Comparison of ENCODE assay signal across 26 cellular contexts in the genomic region with DNA sequence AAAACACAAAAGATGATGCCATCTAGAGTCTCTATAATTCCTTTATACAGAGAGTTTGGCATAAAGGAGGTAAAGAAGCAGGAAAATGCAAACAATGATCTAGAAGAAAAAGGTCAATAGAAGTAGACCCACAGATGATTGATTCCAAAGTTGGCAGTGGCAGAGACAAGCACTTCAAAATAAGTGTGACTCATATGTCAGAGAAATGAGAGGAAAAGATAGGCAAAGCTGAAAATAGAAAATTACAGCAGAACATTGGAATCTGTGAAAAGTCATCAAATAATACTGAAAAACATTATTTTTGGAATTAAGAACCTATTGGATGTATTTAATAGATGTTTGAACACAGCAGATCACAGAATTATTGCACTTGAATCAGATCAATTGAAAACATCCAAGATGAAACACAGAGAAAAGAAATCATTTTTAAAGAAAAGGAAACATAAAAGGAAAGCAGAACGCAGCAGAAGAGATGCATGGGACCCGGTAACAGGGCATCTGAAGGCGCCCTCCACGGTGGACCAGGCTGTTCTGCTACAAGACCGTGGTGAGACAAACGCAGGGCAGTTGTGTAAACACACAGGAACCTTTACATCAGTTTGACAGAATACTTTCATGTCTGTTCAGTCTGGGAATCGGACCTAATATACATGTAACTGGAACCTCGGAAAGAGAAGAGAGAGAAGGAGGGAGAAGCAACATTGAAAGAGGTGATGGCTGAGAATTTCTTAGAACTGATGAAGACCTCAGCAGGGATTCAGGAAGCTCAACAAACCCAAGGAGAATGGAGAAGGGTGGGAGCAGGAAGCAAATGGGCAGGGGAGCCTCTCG.
"Had no signal": no experiment of that assay in that cellular context is flagged by ENCODE, and none has a peak within 500 bp of the region (broad histone marks: within the 10 kb centered on the region; RNA-seq: fewer than 3 reads in every experiment).

No MANE protein-coding gene starts in this region.

- DNase-seq: cortex of kidney; effector memory CD8-positive, alpha-beta T cell; erythroblast; esophagus squamous epithelium; foreskin fibroblast; head of caudate nucleus; kidney; natural killer cell; stimulated activated CD4-positive, alpha-beta T cell treated with anti-CD3 and anti-CD28 coated beads, Interleukin-12 subunit alpha, Interleukin-12 subunit beta, amount 100 ng/mL, for 4 hours; stimulated activated CD4-positive, alpha-beta T cell treated with anti-CD3 and anti-CD28 coated beads, Interleukin-2, amount 100 ng/mL, for 24 hours; stimulated activated CD4-positive, alpha-beta T cell treated with anti-CD3 and anti-CD28 coated beads, Interleukin-4, amount 100 ng/mL, for 24 hours; stimulated activated naive CD8-positive, alpha-beta T cell treated with anti-CD3 and anti-CD28 coated beads, Interleukin-15, Interleukin-2, amounts not matched to agents 100 U/mL and 50 U/mL, for 24 hours had no signal

- H3K27ac Mint-ChIP-seq: effector memory CD8-positive, alpha-beta T cell; memory B cell; natural killer cell; progenitor cell of endocrine pancreas; stimulated activated effector memory CD8-positive, alpha-beta T cell treated with anti-CD3 and anti-CD28 coated beads, Interleukin-12 subunit alpha, Interleukin-12 subunit beta, amount 100 ng/mL, for 72 hours had no signal

- H3K4me1 Mint-ChIP-seq: natural killer cell had no signal

- H3K27ac ChIP-seq: esophagus squamous epithelium, gastrocnemius medialis, neutrophil, parathyroid adenoma, thoracic aorta, tibial nerve, upper lobe of left lung had no signal

- H3K27me3 Mint-ChIP-seq: progenitor cell of endocrine pancreas had no signal

- H3K4me2 ChIP-seq: smooth muscle cell had no signal

- H3K27me3 ChIP-seq: gastrocnemius medialis, neutrophil, tibial nerve, upper lobe of left lung had no signal

- H3K36me3 Mint-ChIP-seq: natural killer cell; stimulated activated effector memory CD8-positive, alpha-beta T cell treated with anti-CD3 and anti-CD28 coated beads, Interleukin-12 subunit alpha, Interleukin-12 subunit beta, amount 100 ng/mL, for 72 hours had no signal

- H3K4me3 Mint-ChIP-seq: effector memory CD8-positive, alpha-beta T cell; memory B cell; natural killer cell; neural crest cell; stimulated activated effector memory CD8-positive, alpha-beta T cell treated with anti-CD3 and anti-CD28 coated beads, Interleukin-12 subunit alpha, Interleukin-12 subunit beta, amount 100 ng/mL, for 72 hours had no signal

- H2AFZ ChIP-seq: parathyroid adenoma had no signal

- H3K4me3 ChIP-seq: esophagus squamous epithelium, gastrocnemius medialis, lung, smooth muscle cell, thoracic aorta, tibial nerve, upper lobe of left lung had no signal

- ATAC-seq: effector memory CD8-positive, alpha-beta T cell; gastrocnemius medialis; left lobe of liver; natural killer cell; sciatic nerve; stimulated activated effector memory CD8-positive, alpha-beta T cell treated with anti-CD3 and anti-CD28 coated beads, Interleukin-12 subunit alpha, Interleukin-12 subunit beta, amount 100 ng/mL, for 72 hours; stimulated activated naive CD8-positive, alpha-beta T cell treated with anti-CD3 and anti-CD28 coated beads, Interleukin-15, Interleukin-2, amounts not matched to agents 100 U/mL and 50 U/mL, for 24 hours had no signal

- H3K79me2 ChIP-seq: parathyroid adenoma had no signal

- H3K4me1 ChIP-seq: parathyroid adenoma, upper lobe of left lung had no signal

- H3K9ac ChIP-seq: parathyroid adenoma had no signal

- H3K9me3 ChIP-seq: gastrocnemius medialis, neutrophil had no signal

- H3K36me3 ChIP-seq: esophagus squamous epithelium, gastrocnemius medialis, neutrophil, thoracic aorta, tibial nerve, upper lobe of left lung had no signal
